In genomic region chr6:166656269-166657206, GRCh38 we compare ENCODE assay signal across 8 cellular contexts. TPM values are rescaled to one million over a fixed set of nuclear protein-coding genes. Genes with fewer than 3 reads are reported as not detected.
A peak's percentile ranks its signal among the peaks of the same experiment; 100 is the strongest.
DNase-seq lines count a peak whose midpoint lies in the region; ATAC-seq and TF ChIP-seq lines count a peak whose summit lies in the region.

No MANE protein-coding gene starts in this region.

- no peak for TF ChIP-seq EP300 in tibial nerve (IDR thresholded peaks at IDR 0.05)

- TF ChIP-seq POLR2A in tibial nerve (IDR thresholded peaks at IDR 0.05), result no peak

- 23 to 27% methylated on average over 26 to 32 of the region's 34 CpGs for WGBS in tibial nerve, 2 donors

- H3K4me3 ChIP-seq in tibial nerve, result no peak overlapping the region

- peaks cover 8% of the 10 kb centered on the region for H3K27me3 Mint-ChIP-seq in T-helper 1 cell treated with Interleukin-12 subunit alpha and Interleukin-12 subunit beta and Interleukin-4 antibody, amounts not matched to agents 30 μg/mL and 1 μg/mL, for 36 hours (ENCODE audit: low read depth)
- H3K27me3 Mint-ChIP-seq in activated CD8-positive, alpha-beta T cell treated with anti-CD3 and anti-CD28 coated beads, Interleukin-2, amount 10 ng/mL, durations not matched to agents 7 days and 5 days (ENCODE audit: low read depth), result peaks cover 24% of the 10 kb centered on the region
- no peaks in the 10 kb centered on the region for H3K27me3 Mint-ChIP-seq in stimulated activated memory B cell treated with anti-CD40 and anti-IgM and Interleukin-4, amounts not matched to agents 10 μg/mL and 1 μg/mL and 100 μg/mL, for 72 hours

- no peak overlapping the region for H3K27ac ChIP-seq in tibial nerve

- peak overlapping the region; percentile 4 for H3K4me3 Mint-ChIP-seq in T-helper 1 cell treated with Interleukin-12 subunit alpha and Interleukin-12 subunit beta and Interleukin-4 antibody, amounts not matched to agents 30 μg/mL and 1 μg/mL, for 36 hours
- H3K4me3 Mint-ChIP-seq in activated CD8-positive, alpha-beta T cell treated with anti-CD3 and anti-CD28 coated beads, Interleukin-2, amount 10 ng/mL, durations not matched to agents 7 days and 5 days, result peak overlapping the region; percentile 7
- peak overlapping the region; percentile 64 for H3K4me3 Mint-ChIP-seq in stimulated activated memory B cell treated with anti-CD40 and anti-IgM and Interleukin-4, amounts not matched to agents 10 μg/mL and 1 μg/mL and 100 μg/mL, for 72 hours

- CTCF ChIA-PET in activated CD8-positive, alpha-beta T cell treated with anti-CD3 and anti-CD28 coated beads, Interleukin-2, amount 10 ng/mL, durations not matched to agents 7 days and 5 days (lab: Charles Lee), result no interaction called here

- H3K4me1 Mint-ChIP-seq in T-helper 1 cell treated with Interleukin-12 subunit alpha and Interleukin-12 subunit beta and Interleukin-4 antibody, amounts not matched to agents 30 μg/mL and 1 μg/mL, for 36 hours (ENCODE audit: low read depth), result peaks cover 8% of the 10 kb centered on the region
- H3K4me1 Mint-ChIP-seq in activated CD8-positive, alpha-beta T cell treated with anti-CD3 and anti-CD28 coated beads, Interleukin-2, amount 10 ng/mL, durations not matched to agents 7 days and 5 days (ENCODE audit: low read depth), result peaks cover 11% of the 10 kb centered on the region
- H3K4me1 Mint-ChIP-seq in stimulated activated memory B cell treated with anti-CD40 and anti-IgM and Interleukin-4, amounts not matched to agents 10 μg/mL and 1 μg/mL and 100 μg/mL, for 72 hours, result no peaks in the 10 kb centered on the region

- no peak for TF ChIP-seq CTCF in tibial nerve (IDR thresholded peaks at IDR 0.05)

- POLR2A ChIA-PET in activated CD8-positive, alpha-beta T cell treated with anti-CD3 and anti-CD28 coated beads, Interleukin-2, amount 10 ng/mL, durations not matched to agents 7 days and 5 days (lab: Charles Lee), result no interaction called here

- no peak for ATAC-seq in activated CD8-positive, alpha-beta T cell treated with anti-CD3 and anti-CD28 coated beads, Interleukin-2, amount 10 ng/mL, durations not matched to agents 7 days and 5 days
- ATAC-seq in stimulated activated memory B cell treated with anti-CD40 and anti-IgM and Interleukin-4, amounts not matched to agents 10 μg/mL and 1 μg/mL and 100 μg/mL, for 72 hours, result peak; percentile 63
- no peak for ATAC-seq in HG02852 (IDR thresholded peaks at IDR 0.05; ENCODE audit: unreplicated experiment)

- no peak overlapping the region for H3K27ac Mint-ChIP-seq in T-helper 1 cell treated with Interleukin-12 subunit alpha and Interleukin-12 subunit beta and Interleukin-4 antibody, amounts not matched to agents 30 μg/mL and 1 μg/mL, for 36 hours
- H3K27ac Mint-ChIP-seq in activated CD8-positive, alpha-beta T cell treated with anti-CD3 and anti-CD28 coated beads, Interleukin-2, amount 10 ng/mL, durations not matched to agents 7 days and 5 days, result no peak overlapping the region
- H3K27ac Mint-ChIP-seq in stimulated activated memory B cell treated with anti-CD40 and anti-IgM and Interleukin-4, amounts not matched to agents 10 μg/mL and 1 μg/mL and 100 μg/mL, for 72 hours, result no peak overlapping the region

- no peaks in the 10 kb centered on the region for H3K9me3 ChIP-seq in tibial nerve

- no peaks in the 10 kb centered on the region for H3K36me3 Mint-ChIP-seq in T-helper 1 cell treated with Interleukin-12 subunit alpha and Interleukin-12 subunit beta and Interleukin-4 antibody, amounts not matched to agents 30 μg/mL and 1 μg/mL, for 36 hours (ENCODE audit: low read depth)
- no peaks in the 10 kb centered on the region for H3K36me3 Mint-ChIP-seq in activated CD8-positive, alpha-beta T cell treated with anti-CD3 and anti-CD28 coated beads, Interleukin-2, amount 10 ng/mL, durations not matched to agents 7 days and 5 days (ENCODE audit: low read depth)
- H3K36me3 Mint-ChIP-seq in stimulated activated memory B cell treated with anti-CD40 and anti-IgM and Interleukin-4, amounts not matched to agents 10 μg/mL and 1 μg/mL and 100 μg/mL, for 72 hours, result no peaks in the 10 kb centered on the region

- no peaks in the 10 kb centered on the region for H3K9me3 Mint-ChIP-seq in T-helper 1 cell treated with Interleukin-12 subunit alpha and Interleukin-12 subunit beta and Interleukin-4 antibody, amounts not matched to agents 30 μg/mL and 1 μg/mL, for 36 hours
- H3K9me3 Mint-ChIP-seq in activated CD8-positive, alpha-beta T cell treated with anti-CD3 and anti-CD28 coated beads, Interleukin-2, amount 10 ng/mL, durations not matched to agents 7 days and 5 days (ENCODE audit: insufficient read depth), result no peaks in the 10 kb centered on the region
- H3K9me3 Mint-ChIP-seq in stimulated activated memory B cell treated with anti-CD40 and anti-IgM and Interleukin-4, amounts not matched to agents 10 μg/mL and 1 μg/mL and 100 μg/mL, for 72 hours, result no peaks in the 10 kb centered on the region

- no peaks in the 10 kb centered on the region for H3K36me3 ChIP-seq in tibial nerve

- peaks cover 0 to 22% of the 10 kb centered on the region in 2 donors for H3K27me3 ChIP-seq in tibial nerve

- no peak for DNase-seq in T-helper 1 cell
- DNase-seq in activated CD8-positive, alpha-beta T cell treated with anti-CD3 and anti-CD28 coated beads, Interleukin-2, amount 10 ng/mL, durations not matched to agents 7 days and 5 days, result no peak
- DNase-seq in iPS-NIHi7 (ENCODE audit: extremely low spot score), result peak; percentile 60
- DNase-seq in tibial nerve (ENCODE audit: low spot score in 2 of 2), result no peak
- no peak for DNase-seq in stimulated activated CD4-positive, alpha-beta T cell treated with anti-CD3 and anti-CD28 coated beads, Interleukin-12 subunit alpha, Interleukin-12 subunit beta, amount 100 ng/mL, for 4 hours

- no peaks in the 10 kb centered on the region for H3K4me1 ChIP-seq in tibial nerve

RNA-seq across cellular contexts. Expression of gene RPS6KA2, which starts 29.5 kb away (rescaled TPM):
- 1 to 10 TPM; 1.6 to 1.9 TPM for total RNA-seq in activated CD8-positive, alpha-beta T cell treated with anti-CD3 and anti-CD28 coated beads, Interleukin-2, amount 10 ng/mL, durations not matched to agents 7 days and 5 days
- total RNA-seq in tibial nerve, result 100 to 1,000 TPM in 2 of 4 donors, 10 to 100 TPM in 2; 89.6 to 153 (median 103) TPM

Comparison
In these comparisons a context has a peak if more than half of its experiments do, and no peak if none do; other contexts are left out.
1. H3K4me3 Mint-ChIP-seq: peak in every context shown above with its lines; median percentile 64 in stimulated activated memory B cell treated with anti-CD40 and anti-IgM and Interleukin-4, amounts not matched to agents 10 μg/mL and 1 μg/mL and 100 μg/mL, for 72 hours; 7 in activated CD8-positive, alpha-beta T cell treated with anti-CD3 and anti-CD28 coated beads, Interleukin-2, amount 10 ng/mL, durations not matched to agents 7 days and 5 days; 4 in T-helper 1 cell treated with Interleukin-12 subunit alpha and Interleukin-12 subunit beta and Interleukin-4 antibody, amounts not matched to agents 30 μg/mL and 1 μg/mL, for 36 hours.
2. RNA of gene RPS6KA2, which starts 29.5 kb away (total RNA-seq): 89.6 to 153 TPM in tibial nerve; 1.6 to 1.9 TPM in activated CD8-positive, alpha-beta T cell treated with anti-CD3 and anti-CD28 coated beads, Interleukin-2, amount 10 ng/mL, durations not matched to agents 7 days and 5 days; every median in the first group is over 10 times any median in the second.